Comparison of ENCODE assay signal across 16 cellular contexts in genomic region chr1:83641828-83642443, GRCh38.
A peak's percentile ranks its signal among the peaks of the same experiment; 100 is the strongest.
DNase-seq lines count a peak whose midpoint lies in the region; ATAC-seq and TF ChIP-seq lines count a peak whose summit lies in the region.
"Had no signal": no experiment of that assay in that cellular context is flagged by ENCODE, and none has a peak within 500 bp of the region (broad histone marks: within the 10 kb centered on the region; RNA-seq: fewer than 3 reads in every experiment).

No MANE protein-coding gene starts in this region.

- H3K27me3 ChIP-seq in MG63 = no peaks in the 10 kb centered on the region
- no peaks in the 10 kb centered on the region for H3K27me3 ChIP-seq in muscle layer of duodenum (ENCODE audit: low read depth, low read length)
- H3K27me3 ChIP-seq in thoracic aorta (replicated peaks; ENCODE audit: insufficient read depth) = no peaks in the 10 kb centered on the region

- H3K36me3 Mint-ChIP-seq in stimulated activated effector memory CD8-positive, alpha-beta T cell treated with anti-CD3 and anti-CD28 coated beads, Interleukin-12 subunit alpha, Interleukin-12 subunit beta, amount 100 ng/mL, for 72 hours = no peaks in the 10 kb centered on the region
- H3K36me3 Mint-ChIP-seq in T-helper 2 cell treated with Interferon-gamma antibody and Interleukin-4, amounts not matched to agents 5 μg/mL and 100 μg/mL, for 36 hours (ENCODE audit: low read depth) = no peaks in the 10 kb centered on the region
- no peaks in the 10 kb centered on the region for H3K36me3 Mint-ChIP-seq in glutamatergic neuron (ENCODE audit: unreplicated experiment)
- H3K36me3 Mint-ChIP-seq: T-cell had no signal

- ATAC-seq in thoracic aorta (ENCODE audit: insufficient number of reproducible peaks, low FRiP score, low read depth) = no peak
- no peak for ATAC-seq in stimulated activated effector memory CD8-positive, alpha-beta T cell treated with anti-CD3 and anti-CD28 coated beads, Interleukin-12 subunit alpha, Interleukin-12 subunit beta, amount 100 ng/mL, for 72 hours
- ATAC-seq: activated T-cell treated with anti-CD3 and anti-CD28 coated beads, Interleukin-2, amount 50 U/mL, for 4 hours; T-cell had no signal

- no peaks in the 10 kb centered on the region for H3K36me3 ChIP-seq in MG63
- H3K36me3 ChIP-seq in muscle layer of duodenum (ENCODE audit: control insufficient read depth in 1 of 2, insufficient read depth in 2 of 2, low read length in 2 of 2) = no peaks in the 10 kb centered on the region
- no peaks in the 10 kb centered on the region for H3K36me3 ChIP-seq in thoracic aorta

- no peaks in the 10 kb centered on the region for H3K4me1 Mint-ChIP-seq in stimulated activated effector memory CD8-positive, alpha-beta T cell treated with anti-CD3 and anti-CD28 coated beads, Interleukin-12 subunit alpha, Interleukin-12 subunit beta, amount 100 ng/mL, for 72 hours
- H3K4me1 Mint-ChIP-seq in T-helper 2 cell treated with Interferon-gamma antibody and Interleukin-4, amounts not matched to agents 5 μg/mL and 100 μg/mL, for 36 hours (ENCODE audit: low read depth) = peaks cover 8% of the 10 kb centered on the region
- no peaks in the 10 kb centered on the region for H3K4me1 Mint-ChIP-seq in glutamatergic neuron (ENCODE audit: low read depth, unreplicated experiment)

- TF ChIP-seq CTCF in thoracic aorta (IDR thresholded peaks at IDR 0.05) (no peak), glutamatergic neuron (IDR thresholded peaks at IDR 0.05; ENCODE audit: partially characterized antibody, unreplicated experiment) (no peak)

- H3K9me3 Mint-ChIP-seq in stimulated activated effector memory CD8-positive, alpha-beta T cell treated with anti-CD3 and anti-CD28 coated beads, Interleukin-12 subunit alpha, Interleukin-12 subunit beta, amount 100 ng/mL, for 72 hours = peaks cover 12% of the 10 kb centered on the region
- H3K9me3 Mint-ChIP-seq in T-helper 2 cell treated with Interferon-gamma antibody and Interleukin-4, amounts not matched to agents 5 μg/mL and 100 μg/mL, for 36 hours = no peaks in the 10 kb centered on the region
- no peaks in the 10 kb centered on the region for H3K9me3 Mint-ChIP-seq in glutamatergic neuron (ENCODE audit: unreplicated experiment)
- H3K9me3 Mint-ChIP-seq: activated T-cell treated with anti-CD3 and anti-CD28 coated beads, Interleukin-2, amount 50 U/mL, for 4 hours; CD4-positive, alpha-beta T cell had no signal

- H3K27ac Mint-ChIP-seq in stimulated activated effector memory CD8-positive, alpha-beta T cell treated with anti-CD3 and anti-CD28 coated beads, Interleukin-12 subunit alpha, Interleukin-12 subunit beta, amount 100 ng/mL, for 72 hours = no peak overlapping the region
- H3K27ac Mint-ChIP-seq in T-helper 2 cell treated with Interferon-gamma antibody and Interleukin-4, amounts not matched to agents 5 μg/mL and 100 μg/mL, for 36 hours = no peak overlapping the region
- H3K27ac Mint-ChIP-seq in glutamatergic neuron (ENCODE audit: unreplicated experiment) = no peak overlapping the region
- H3K27ac Mint-ChIP-seq: CD4-positive, alpha-beta T cell had no signal

- peaks cover 0 to 21% of the 10 kb centered on the region in 2 donors for H3K4me1 ChIP-seq in muscle layer of duodenum (ENCODE audit: control insufficient read depth in 1 of 2, insufficient read depth in 2 of 2, low read length in 2 of 2)
- peaks cover 0 to 19% of the 10 kb centered on the region in 2 donors for H3K4me1 ChIP-seq in thoracic aorta (ENCODE audit: control insufficient read depth in 1 of 2, low read depth in 2 of 2)

- H3K4me3 ChIP-seq in MG63 (peak overlapping the region; percentile 15; the same call in 1 of the 2 replicates), muscle layer of duodenum (ENCODE audit: low read depth in 1 of 2, low read length in 2 of 2) (peak overlapping the region in 1 of 2 donors; percentile 3), thoracic aorta (peak overlapping the region; percentile 54)

- DNase-seq in MG63 (no peak), fibroblast of peridontal ligament (ENCODE audit: extremely low read depth) (peak; percentile 85), thoracic aorta (ENCODE audit: low spot score) (no peak), DMS153 treated with DMSO at 0.1 percent for 48 hours (lab: John Stamatoyannopoulos, UW; ENCODE audit: unreplicated experiment) (no peak), glutamatergic neuron (no peak)
- DNase-seq in stimulated activated effector memory CD8-positive, alpha-beta T cell treated with anti-CD3 and anti-CD28 coated beads, Interleukin-12 subunit alpha, Interleukin-12 subunit beta, amount 100 ng/mL, for 72 hours (ENCODE audit: low spot score in 2 of 2) = no peak
- DNase-seq in T-helper 2 cell treated with Interferon-gamma antibody and Interleukin-4, amounts not matched to agents 5 μg/mL and 100 μg/mL, for 36 hours (ENCODE audit: low spot score) = no peak
- DNase-seq: activated CD4-positive, alpha-beta T cell treated with anti-CD3 and anti-CD28 coated beads for 1 hour; activated T-cell treated with anti-CD3 and anti-CD28 coated beads, Interleukin-2, amount 50 U/mL, for 4 hours; CD4-positive, alpha-beta T cell; dermis blood vessel endothelial cell; GDM1; NCI-H1092 treated with DMSO at 0.1 percent for 48 hours; NCI-H226; T-cell had no signal

- H3K9me3 ChIP-seq in MG63 (no peaks in the 10 kb centered on the region), muscle layer of duodenum (ENCODE audit: control insufficient read depth in 1 of 2, low read length in 2 of 2) (no peaks in the 10 kb centered on the region), thoracic aorta (no peaks in the 10 kb centered on the region)

- no peak overlapping the region for H3K4me3 Mint-ChIP-seq in stimulated activated effector memory CD8-positive, alpha-beta T cell treated with anti-CD3 and anti-CD28 coated beads, Interleukin-12 subunit alpha, Interleukin-12 subunit beta, amount 100 ng/mL, for 72 hours
- H3K4me3 Mint-ChIP-seq in T-helper 2 cell treated with Interferon-gamma antibody and Interleukin-4, amounts not matched to agents 5 μg/mL and 100 μg/mL, for 36 hours = no peak overlapping the region
- H3K4me3 Mint-ChIP-seq in glutamatergic neuron (ENCODE audit: unreplicated experiment) = no peak overlapping the region
- H3K4me3 Mint-ChIP-seq: activated T-cell treated with anti-CD3 and anti-CD28 coated beads, Interleukin-2, amount 50 U/mL, for 4 hours; CD4-positive, alpha-beta T cell; T-cell had no signal

- H3K27me3 Mint-ChIP-seq in T-helper 2 cell treated with Interferon-gamma antibody and Interleukin-4, amounts not matched to agents 5 μg/mL and 100 μg/mL, for 36 hours (ENCODE audit: low read depth) = no peaks in the 10 kb centered on the region
- no peaks in the 10 kb centered on the region for H3K27me3 Mint-ChIP-seq in glutamatergic neuron (ENCODE audit: unreplicated experiment)
- H3K27me3 Mint-ChIP-seq: CD4-positive, alpha-beta T cell; T-cell had no signal

- H3K27ac ChIP-seq in muscle layer of duodenum (ENCODE audit: low read length) = peak overlapping the region; percentile 6
- H3K27ac ChIP-seq in thoracic aorta = peak overlapping the region; percentile 1 to 55
